In the genomic region with DNA sequence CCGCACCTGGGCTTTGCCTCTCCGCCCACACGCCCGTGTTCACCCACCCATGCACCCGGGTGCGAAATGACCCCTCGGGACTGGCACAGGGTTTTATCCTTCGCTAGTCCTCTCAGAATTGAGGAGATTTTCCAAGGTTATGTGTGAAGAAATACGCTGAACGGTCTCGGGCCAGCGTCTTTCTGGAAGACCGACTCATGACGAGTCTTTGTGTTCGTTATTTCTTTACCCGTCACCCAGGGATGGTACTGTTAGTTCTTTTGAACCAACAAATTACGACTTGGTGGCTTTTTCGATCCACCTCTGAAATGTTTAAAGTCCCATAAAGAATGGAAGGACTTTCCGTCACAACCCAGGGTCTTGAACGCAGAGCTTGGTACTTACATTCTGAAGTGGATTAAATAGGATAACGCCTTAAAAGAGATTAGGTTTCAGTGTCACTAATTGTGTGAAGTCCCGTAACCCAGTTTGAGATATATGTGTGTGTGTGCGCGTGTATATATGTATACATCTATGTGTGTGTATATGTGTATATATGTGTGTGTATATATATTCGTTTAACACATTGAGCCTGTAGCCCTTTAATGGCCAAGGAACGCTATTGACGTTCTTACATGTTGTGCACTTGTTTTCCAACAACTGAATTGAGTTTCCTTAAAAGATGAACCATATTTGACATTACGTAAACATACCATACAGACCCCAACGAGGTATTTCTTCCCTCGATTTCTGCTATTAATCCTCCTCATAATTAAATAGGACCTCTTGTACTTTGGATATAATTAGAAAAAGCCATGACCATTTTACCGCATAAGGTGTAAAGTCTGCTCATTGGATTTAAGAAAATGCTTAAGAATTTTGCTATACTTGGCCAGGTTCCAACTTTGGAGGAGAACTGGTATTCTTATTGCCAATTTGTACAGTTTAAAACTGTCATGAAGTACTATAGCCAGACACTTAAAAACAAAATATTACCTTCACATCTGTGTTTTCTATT, we compare ENCODE assay signal across 8 cellular contexts. TPM values are rescaled to one million over a fixed set of nuclear protein-coding genes. Genes with fewer than 3 reads are reported as not detected.
DNase-seq lines count a peak whose midpoint lies in the region; ATAC-seq and TF ChIP-seq lines count a peak whose summit lies in the region.

No MANE protein-coding gene starts in this region.

- peaks cover 65% of the 10 kb centered on the region for H3K4me1 Mint-ChIP-seq in activated naive CD8-positive, alpha-beta T cell treated with anti-CD3 and anti-CD28 coated beads for 36 hours

- peak overlapping the region; percentile 99 for H3K4me3 Mint-ChIP-seq in activated naive CD8-positive, alpha-beta T cell treated with anti-CD3 and anti-CD28 coated beads for 36 hours

- DNase-seq in GM06990 (ENCODE audit: extremely low read depth, insufficient read length) (no peak), Karpas-422 (peak; percentile 51), smooth muscle cell (lab: John Stamatoyannopoulos, UW; ENCODE audit: unreplicated experiment) (no peak), anterior cingulate cortex (lab: John Stamatoyannopoulos, UW) (no peak)
- DNase-seq in activated naive CD8-positive, alpha-beta T cell treated with anti-CD3 and anti-CD28 coated beads for 36 hours, result no peak

- peaks cover 4% of the 10 kb centered on the region for H3K27me3 Mint-ChIP-seq in activated naive CD8-positive, alpha-beta T cell treated with anti-CD3 and anti-CD28 coated beads for 36 hours

- H3K9me2 ChIP-seq in Karpas-422 (replicated peaks; ENCODE audit: insufficient read depth, low read length), result no peaks in the 10 kb centered on the region

- H3K9me3 ChIP-seq in Karpas-422 (ENCODE audit: low read length) (no peaks in the 10 kb centered on the region), iPS-18a (ENCODE audit: control insufficient read depth, low read depth, low read length) (no peaks in the 10 kb centered on the region), smooth muscle cell (replicated peaks; ENCODE audit: low read depth) (no peaks in the 10 kb centered on the region)

- TF ChIP-seq CTCF in GM06990 (IDR thresholded peaks at IDR 0.05; ENCODE audit: insufficient read depth, low read length, poor library complexity, severe bottlenecking) (no peak), smooth muscle cell (IDR thresholded peaks at IDR 0.05; ENCODE audit: borderline replicate concordance, insufficient read depth, poor library complexity, severe bottlenecking) (no peak)

- WGBS in smooth muscle cell (ENCODE audit: low lambda C conversion rate), result 3% methylated on average over 31 of the region's 31 CpGs

- H3K36me3 ChIP-seq in GM06990 (ENCODE audit: control insufficient read depth, insufficient read depth, low read length) (no peaks in the 10 kb centered on the region; the same call in 1 of the 2 replicates), Karpas-422 (ENCODE audit: insufficient read depth, low read length) (0 out of 2 replicates have a peak, but pooled peaks cover 3% of the 10 kb centered on the region), iPS-18a (ENCODE audit: control insufficient read depth, low read depth, low read length) (no peaks in the 10 kb centered on the region), smooth muscle cell (ENCODE audit: low read depth) (no peaks in the 10 kb centered on the region)

- H3K27me3 ChIP-seq in GM06990 (replicated peaks; ENCODE audit: control insufficient read depth, insufficient read depth, low read length) (no peaks in the 10 kb centered on the region), Karpas-422 (ENCODE audit: low read length) (no peaks in the 10 kb centered on the region), iPS-18a (ENCODE audit: control insufficient read depth, insufficient read depth, low read length) (no peaks in the 10 kb centered on the region), smooth muscle cell (ENCODE audit: low read depth) (no peaks in the 10 kb centered on the region)

- peaks cover 56% of the 10 kb centered on the region for H3K4me1 ChIP-seq in Karpas-422 (ENCODE audit: low read length)
- H3K4me1 ChIP-seq in iPS-18a (ENCODE audit: control insufficient read depth, low read depth, low read length), result peaks cover 11% of the 10 kb centered on the region
- peaks cover 31% of the 10 kb centered on the region for H3K4me1 ChIP-seq in smooth muscle cell (ENCODE audit: low read depth)

- H3K4me2 ChIP-seq in Karpas-422 (ENCODE audit: low read depth, low read length, poor library complexity, severe bottlenecking) (peak overlapping the region; percentile 84), smooth muscle cell (peak overlapping the region; percentile 89)

- H3K27ac ChIP-seq in Karpas-422 (ENCODE audit: low read length) (peak overlapping the region; percentile 56), iPS-18a (ENCODE audit: low read length) (peak overlapping the region; percentile 96), smooth muscle cell (ENCODE audit: low read depth) (peak overlapping the region; percentile 97)

- peaks cover 48% of the 10 kb centered on the region for H4K20me1 ChIP-seq in Karpas-422 (ENCODE audit: insufficient read depth, low read depth, low read length)
- peaks cover 52% of the 10 kb centered on the region for H4K20me1 ChIP-seq in smooth muscle cell (ENCODE audit: low read depth)

- peak overlapping the region; percentile 98 for H3K27ac Mint-ChIP-seq in activated naive CD8-positive, alpha-beta T cell treated with anti-CD3 and anti-CD28 coated beads for 36 hours

- H3K79me2 ChIP-seq in Karpas-422 (ENCODE audit: low read length) (peaks cover 68% of the 10 kb centered on the region), smooth muscle cell (ENCODE audit: low read depth) (peaks cover 60% of the 10 kb centered on the region)

- peaks cover 30% of the 10 kb centered on the region for H3K36me3 Mint-ChIP-seq in activated naive CD8-positive, alpha-beta T cell treated with anti-CD3 and anti-CD28 coated beads for 36 hours

- H3K9ac ChIP-seq in Karpas-422 (ENCODE audit: low read length) (peak overlapping the region; percentile 87), iPS-18a (ENCODE audit: low read length) (peak overlapping the region; percentile 99), smooth muscle cell (ENCODE audit: low read depth) (peak overlapping the region; percentile 96)

- H2AFZ ChIP-seq in Karpas-422 (ENCODE audit: low read length), result no peak overlapping the region
- H2AFZ ChIP-seq in smooth muscle cell (ENCODE audit: low read depth), result peak overlapping the region; percentile 42

- ATAC-seq in HG02678 (IDR thresholded peaks at IDR 0.05; ENCODE audit: unreplicated experiment) (no peak), HG02759 (IDR thresholded peaks at IDR 0.05; ENCODE audit: unreplicated experiment) (no peak)

- H3K4me3 ChIP-seq in GM06990 (replicated peaks; ENCODE audit: low read depth, low read length), result peak overlapping the region; percentile 89
- H3K4me3 ChIP-seq in Karpas-422 (ENCODE audit: low read length), result peak overlapping the region; percentile 87
- H3K4me3 ChIP-seq in iPS-18a (ENCODE audit: low read length), result peak overlapping the region; percentile 83
- peak overlapping the region; percentile 77 for H3K4me3 ChIP-seq in smooth muscle cell

- no peaks in the 10 kb centered on the region for H3F3A ChIP-seq in smooth muscle cell (ENCODE audit: low read depth)

- no peaks in the 10 kb centered on the region for H3K9me3 Mint-ChIP-seq in activated naive CD8-positive, alpha-beta T cell treated with anti-CD3 and anti-CD28 coated beads for 36 hours

RNA-seq across cellular contexts. Expression of gene ZC3H15, which starts 0.9 kb away (rescaled TPM):
- total RNA-seq in Karpas-422 (2014; rRNA removed; shearing (Covaris generic); ENCODE audit: low replicate concordance), result 58.9 and 66.5 TPM in 2 replicates
- 100 to 1,000 TPM; 116 to 123 TPM for total RNA-seq in activated naive CD8-positive, alpha-beta T cell treated with anti-CD3 and anti-CD28 coated beads for 36 hours
- 57.1 and 93.8 TPM in 2 replicates for total RNA-seq in smooth muscle cell
- 67.7 and 86.7 TPM in 2 replicates for polyA plus RNA-seq in smooth muscle cell
